21 cellular contexts compared by ENCODE assay signal in genomic region chr5:156273325-156273724, GRCh38. TPM values are rescaled to one million over a fixed set of nuclear protein-coding genes. Genes with fewer than 3 reads are reported as not detected.
"Had no signal": no experiment of that assay in that cellular context is flagged by ENCODE, and none has a peak within 500 bp of the region (broad histone marks: within the 10 kb centered on the region; RNA-seq: fewer than 3 reads in every experiment).

No MANE protein-coding gene starts in this region.

- H3K27me3 ChIP-seq: SJSA1 had no signal

- H3K4me3 ChIP-seq: K562, SJSA1, SK-N-MC had no signal

- H3K27ac ChIP-seq: HL-60, KMS-11, RWPE1, SJSA1, SK-N-MC had no signal

- H3K36me3 ChIP-seq: SJSA1 had no signal

- DNase-seq: Kasumi-1, MM.1S, NCI-H1092 treated with DMSO at 0.1 percent for 48 hours, NCI-H1436, NCI-H187, NCI-H2029, NCI-H2081 treated with DMSO at 0.1 percent for 48 hours, NCI-H2171, NCI-H226, NCI-H446, NCI-H510A, NCI-H524 treated with DMSO at 0.1 percent for 48 hours, NCI-H69, NCI-H774, SIG-M5 had no signal

- H3K4me1 ChIP-seq: SJSA1 had no signal

- ATAC-seq: K562 had no signal

RNA-seq across cellular contexts. Expression of gene SGCD, which starts 53.6 kb away (rescaled TPM):
- total RNA-seq: K562, SJSA1 had no signal
